ENCODE assay signal across 17 cellular contexts in the genomic region with DNA sequence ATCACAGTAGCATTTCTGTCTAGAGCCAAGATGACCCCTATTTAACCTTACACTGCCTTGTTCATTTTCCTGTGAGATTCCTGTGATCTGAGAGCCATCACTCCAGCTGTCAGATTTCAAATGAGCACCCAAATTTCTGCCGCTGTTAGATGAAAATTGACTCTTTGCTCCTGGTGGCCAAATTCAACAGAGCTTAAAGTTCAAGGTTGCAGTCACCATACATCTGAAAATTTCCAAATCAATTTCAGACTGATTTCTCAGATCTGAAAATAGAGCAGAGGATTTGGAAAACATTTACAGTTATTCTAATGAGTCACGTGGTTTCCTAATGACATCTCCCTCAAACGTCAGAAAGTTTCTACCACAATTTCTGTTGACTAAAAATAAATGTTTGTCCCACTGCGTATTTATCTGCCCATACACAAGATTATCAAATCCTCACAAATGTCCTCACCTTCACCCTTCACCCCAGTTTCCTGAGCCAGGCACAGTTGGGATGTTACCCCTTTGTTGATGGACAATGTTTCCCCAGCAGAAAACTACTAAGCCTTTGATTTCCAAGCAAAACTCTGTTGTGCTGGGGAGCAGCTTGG. TPM values are rescaled to one million over a fixed set of nuclear protein-coding genes. Genes with fewer than 3 reads are reported as not detected.
DNase-seq lines count a peak whose midpoint lies in the region; ATAC-seq and FAIRE-seq lines count a peak whose summit lies in the region.
"Had no signal": no experiment of that assay in that cellular context is flagged by ENCODE, and none has a peak within 500 bp of the region (broad histone marks: within the 10 kb centered on the region; RNA-seq: fewer than 3 reads in every experiment).

No MANE protein-coding gene starts in this region.

- DNase-seq in CD4-positive, alpha-beta memory T cell: no peak
- DNase-seq in LHCN-M2 (ENCODE audit: low read depth) (peak; percentile 18), frontal cortex (ENCODE audit: low spot score in 2 of 2) (no peak), GF-D8 (lab: John Stamatoyannopoulos, UW) (no peak)
- DNase-seq in activated naive CD8-positive, alpha-beta T cell treated with anti-CD3 and anti-CD28 coated beads, Interleukin-2, amount 10 ng/mL, durations not matched to agents 7 days and 5 days: no peak
- no peak for DNase-seq in naive thymus-derived CD4-positive, alpha-beta T cell
- DNase-seq: activated CD8-positive, alpha-beta memory T cell treated with anti-CD3 and anti-CD28 coated beads, Interleukin-2, amount 50 U/mL, for 4 hours; foreskin melanocyte; retina had no signal

- no peaks in the 10 kb centered on the region for H3K36me3 ChIP-seq in CD4-positive, alpha-beta memory T cell (ENCODE audit: insufficient read depth, low read length)
- H3K36me3 ChIP-seq in naive thymus-derived CD4-positive, alpha-beta T cell (ENCODE audit: control insufficient read depth in 2 of 3, insufficient read depth in 3 of 3, low read length in 3 of 3): no peaks in the 10 kb centered on the region

- H3K4me1 Mint-ChIP-seq in CD4-positive, alpha-beta memory T cell: peaks cover 21 to 30% (median 26%) of the 10 kb centered on the region in 4 donors
- peaks cover 45% of the 10 kb centered on the region for H3K4me1 Mint-ChIP-seq in activated naive CD8-positive, alpha-beta T cell treated with anti-CD3 and anti-CD28 coated beads, Interleukin-2, amount 10 ng/mL, durations not matched to agents 7 days and 5 days
- peaks cover 7 to 67% (median 22%) of the 10 kb centered on the region in 7 donors for H3K4me1 Mint-ChIP-seq in naive thymus-derived CD4-positive, alpha-beta T cell
- H3K4me1 Mint-ChIP-seq: neural crest cell had no signal

- no peaks in the 10 kb centered on the region for H3K27me3 Mint-ChIP-seq in CD4-positive, alpha-beta memory T cell
- H3K27me3 Mint-ChIP-seq in activated naive CD8-positive, alpha-beta T cell treated with anti-CD3 and anti-CD28 coated beads, Interleukin-2, amount 10 ng/mL, durations not matched to agents 7 days and 5 days: no peaks in the 10 kb centered on the region
- H3K27me3 Mint-ChIP-seq in naive thymus-derived CD4-positive, alpha-beta T cell: peaks cover 0 to 5% (median 0%) of the 10 kb centered on the region in 5 donors

- intact Hi-C loops in CD4-positive, alpha-beta memory T cell (cut with micrococcal nuclease): loop anchor here (5.0 kb wide), 1 partner anchor 1202 kb away; the partner anchor contains the start of gene SECISBP2L
- intact Hi-C loops in naive thymus-derived CD4-positive, alpha-beta T cell (cut with micrococcal nuclease): loop anchor here (2.0 to 5.0 kb wide), 5 partner anchors 67 to 173 kb away; partner anchors contain the start of genes SLC27A2 (in 1 of the 2) and USP8 (in 1 of the 2)

- POLR2A ChIA-PET in CD4-positive, alpha-beta memory T cell (lab: Charles Lee; ENCODE audit: partially characterized antibody): interaction anchor here (1.2 to 4.2 kb wide), 3 partner anchors 102 to 1094 kb away, joined by 3 to 31 read pairs (median 4); partner anchors contain the start of genes COPS2 and GABPB1
- POLR2A ChIA-PET in activated naive CD8-positive, alpha-beta T cell treated with anti-CD3 and anti-CD28 coated beads, Interleukin-2, amount 10 ng/mL, durations not matched to agents 7 days and 5 days (lab: Charles Lee): interaction anchor here (1.2 to 4.8 kb wide), 3 partner anchors 9 to 105 kb away, joined by 5 to 43 read pairs (median 11); partner anchors contain the start of gene GABPB1
- POLR2A ChIA-PET in naive thymus-derived CD4-positive, alpha-beta T cell (lab: Charles Lee): no interaction called here

- H3K4me3 ChIP-seq in CD4-positive, alpha-beta memory T cell (ENCODE audit: low read length in 2 of 2): no peak overlapping the region
- no peak overlapping the region for H3K4me3 ChIP-seq in naive thymus-derived CD4-positive, alpha-beta T cell (ENCODE audit: low read length)

- peaks cover 20% of the 10 kb centered on the region for H3K4me1 ChIP-seq in CD4-positive, alpha-beta memory T cell (ENCODE audit: insufficient read depth, low read length)
- peaks cover 8 to 12% of the 10 kb centered on the region in 2 donors for H3K4me1 ChIP-seq in naive thymus-derived CD4-positive, alpha-beta T cell (ENCODE audit: control insufficient read depth in 2 of 2, insufficient read depth in 2 of 2, low read length in 2 of 2)

- no peaks in the 10 kb centered on the region for H3K27me3 ChIP-seq in CD4-positive, alpha-beta memory T cell (ENCODE audit: insufficient read depth, low read length)
- H3K27me3 ChIP-seq in naive thymus-derived CD4-positive, alpha-beta T cell (ENCODE audit: control insufficient read depth in 2 of 2, insufficient read depth in 2 of 2, low read length in 2 of 2): no peaks in the 10 kb centered on the region

- H3K4me3 Mint-ChIP-seq in CD4-positive, alpha-beta memory T cell: peak overlapping the region in 3 of 8 donors; percentile 43 to 91 (median 52)
- H3K4me3 Mint-ChIP-seq in activated naive CD8-positive, alpha-beta T cell treated with anti-CD3 and anti-CD28 coated beads, Interleukin-2, amount 10 ng/mL, durations not matched to agents 7 days and 5 days: peak overlapping the region; percentile 82
- H3K4me3 Mint-ChIP-seq in naive thymus-derived CD4-positive, alpha-beta T cell: peak overlapping the region in 4 of 10 donors; percentile 68 to 88 (median 86)
- H3K4me3 Mint-ChIP-seq: neural crest cell had no signal

- CTCF ChIA-PET in CD4-positive, alpha-beta memory T cell (lab: Charles Lee; ENCODE audit: partially characterized antibody): interaction anchor here (0.6 to 1.1 kb wide), 2 partner anchors 1035 to 1371 kb away, joined by 3 read pairs; partner anchors contain the start of gene EID1
- CTCF ChIA-PET in naive thymus-derived CD4-positive, alpha-beta T cell (lab: Charles Lee): no interaction called here

- H3K9me3 ChIP-seq in CD4-positive, alpha-beta memory T cell (ENCODE audit: control insufficient read depth in 1 of 2, low read length in 2 of 2): no peaks in the 10 kb centered on the region
- H3K9me3 ChIP-seq in naive thymus-derived CD4-positive, alpha-beta T cell (ENCODE audit: control insufficient read depth in 2 of 3, low read length in 3 of 3): no peaks in the 10 kb centered on the region

- ATAC-seq in activated naive CD8-positive, alpha-beta T cell treated with anti-CD3 and anti-CD28 coated beads, Interleukin-2, amount 10 ng/mL, durations not matched to agents 7 days and 5 days (ENCODE audit: low read depth): no peak
- no peak for ATAC-seq in naive thymus-derived CD4-positive, alpha-beta T cell
- no peak for ATAC-seq in HG03097 (IDR thresholded peaks at IDR 0.05; ENCODE audit: low FRiP score, unreplicated experiment)

- H3K27ac Mint-ChIP-seq in CD4-positive, alpha-beta memory T cell: peak overlapping the region in 5 of 7 donors; percentile 15 to 93 (median 72)
- peak overlapping the region; percentile 97 for H3K27ac Mint-ChIP-seq in activated naive CD8-positive, alpha-beta T cell treated with anti-CD3 and anti-CD28 coated beads, Interleukin-2, amount 10 ng/mL, durations not matched to agents 7 days and 5 days
- peak overlapping the region in 7 of 9 donors; percentile 29 to 99 (median 90) for H3K27ac Mint-ChIP-seq in naive thymus-derived CD4-positive, alpha-beta T cell

- H3K27ac ChIP-seq in CD4-positive, alpha-beta memory T cell (ENCODE audit: low read depth, low read length): no peak overlapping the region
- no peak overlapping the region for H3K27ac ChIP-seq in naive thymus-derived CD4-positive, alpha-beta T cell (ENCODE audit: low read depth, low read length)
- H3K27ac ChIP-seq: VCaP had no signal

- H3K36me3 Mint-ChIP-seq in CD4-positive, alpha-beta memory T cell: no peaks in the 10 kb centered on the region
- H3K36me3 Mint-ChIP-seq in activated naive CD8-positive, alpha-beta T cell treated with anti-CD3 and anti-CD28 coated beads, Interleukin-2, amount 10 ng/mL, durations not matched to agents 7 days and 5 days: peaks cover 10% of the 10 kb centered on the region
- H3K36me3 Mint-ChIP-seq in naive thymus-derived CD4-positive, alpha-beta T cell: peaks cover 0 to 3% (median 0%) of the 10 kb centered on the region in 5 donors

- H3K9me3 Mint-ChIP-seq in CD4-positive, alpha-beta memory T cell: peaks cover 0 to 2% (median 0%) of the 10 kb centered on the region in 8 donors
- H3K9me3 Mint-ChIP-seq in activated naive CD8-positive, alpha-beta T cell treated with anti-CD3 and anti-CD28 coated beads, Interleukin-2, amount 10 ng/mL, durations not matched to agents 7 days and 5 days: peaks cover 3% of the 10 kb centered on the region
- no peaks in the 10 kb centered on the region for H3K9me3 Mint-ChIP-seq in naive thymus-derived CD4-positive, alpha-beta T cell

- FAIRE-seq in frontal cortex (lab: Jason Lieb, UNC): no peak
- FAIRE-seq: endometrium, H1 had no signal

RNA-seq across cellular contexts. Expression of gene HDC, which starts 16.4 kb away (rescaled TPM):
- not detected for total RNA-seq in CD4-positive, alpha-beta memory T cell
- under 1 TPM in 1 of 2 donors, not detected in 1; 0.18 TPM for polyA plus RNA-seq in CD4-positive, alpha-beta memory T cell
- total RNA-seq in LHCN-M2 (2014; rRNA removed): not detected in 2 replicates
- not detected for polyA plus RNA-seq in LHCN-M2 (2012)
- total RNA-seq in activated naive CD8-positive, alpha-beta T cell treated with anti-CD3 and anti-CD28 coated beads, Interleukin-2, amount 10 ng/mL, durations not matched to agents 7 days and 5 days: under 1 TPM in 1 of 2 experiments, not detected in 1; 0.22 TPM
- 10 to 100 TPM in 2 of 5 experiments, under 1 TPM in 1, not detected in 2; 0.19 to 81.2 (median 35.1) TPM for total RNA-seq in naive thymus-derived CD4-positive, alpha-beta T cell
- polyA plus RNA-seq in naive thymus-derived CD4-positive, alpha-beta T cell: not detected
- total RNA-seq in frontal cortex: under 0.01 TPM
- total RNA-seq: HT-29, lung microvascular endothelial cell, temporal lobe had no signal
